Comparison of ENCODE assay signal across 18 cellular contexts in genomic region chr9:98372077-98372812, GRCh38.
"Had no signal": no experiment of that assay in that cellular context is flagged by ENCODE, and none has a peak within 500 bp of the region (broad histone marks: within the 10 kb centered on the region; RNA-seq: fewer than 3 reads in every experiment).

No MANE protein-coding gene starts in this region.

- H3K36me3 ChIP-seq: cardiac muscle cell, left lung, right atrium auricular region, transverse colon, vagina had no signal

- H3K4me3 ChIP-seq: body of pancreas, cardiac muscle cell, left lung, lung, right atrium auricular region, transverse colon, vagina had no signal

- H3K27ac ChIP-seq: body of pancreas, cardiac muscle cell, epithelial cell of prostate, left lung, right atrium auricular region, transverse colon, vagina had no signal

- H3K27me3 ChIP-seq: body of pancreas, cardiac muscle cell, left lung, right atrium auricular region, transverse colon, vagina had no signal

- H3K4me1 ChIP-seq: left lung, right atrium auricular region, transverse colon, vagina had no signal

- DNase-seq: activated CD4-positive, alpha-beta memory T cell treated with anti-CD3 and anti-CD28 coated beads for 36 hours; activated CD4-positive, alpha-beta T cell treated with anti-CD3 and anti-CD28 coated beads for 4 hours; activated CD4-positive, CD25-positive, alpha-beta regulatory T cell; activated effector memory CD4-positive, alpha-beta T cell treated with anti-CD3 and anti-CD28 coated beads, Interleukin-2, amount 50 U/mL, for 16 hours; activated naive CD4-positive, alpha-beta T cell treated with anti-CD3 and anti-CD28 coated beads, Interleukin-2, amount 50 U/mL, for 16 hours; activated T-cell treated with anti-CD3 and anti-CD28 coated beads, Interleukin-2, amount 50 U/mL, for 72 hours; body of pancreas; cortex of kidney; left lung; occipital lobe; stimulated activated CD4-positive, alpha-beta T cell treated with anti-CD3 and anti-CD28 coated beads, Interleukin-12 subunit alpha, Interleukin-12 subunit beta, amount 100 ng/mL, for 4 hours; T-helper 17 cell; transverse colon had no signal

- H3K9me3 ChIP-seq: body of pancreas, left lung, right atrium auricular region, transverse colon, vagina had no signal

- ATAC-seq: activated T-cell treated with anti-CD3 and anti-CD28 coated beads, Interleukin-2, amount 50 U/mL, for 72 hours; body of pancreas; left lung; T-helper 17 cell had no signal
